In the genomic region with DNA sequence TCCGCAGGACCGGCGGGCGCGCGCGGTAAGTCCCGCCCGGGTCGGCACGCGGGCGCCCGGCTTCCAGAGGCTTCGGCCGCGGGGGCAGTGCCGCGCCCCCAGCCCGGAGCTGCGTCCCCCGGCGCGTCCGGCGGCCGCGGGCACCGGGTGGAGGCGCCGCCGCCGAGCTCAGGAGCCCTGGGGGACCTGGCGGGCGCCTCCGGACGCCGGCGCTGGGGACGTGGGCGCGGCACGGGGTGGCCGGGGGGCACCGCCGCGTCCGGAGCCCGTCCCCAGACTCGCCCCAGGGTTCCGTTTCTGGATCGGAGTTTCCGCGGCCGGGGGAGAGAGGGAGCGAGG, we compare ENCODE assay signal across 2 cellular contexts.
TF ChIP-seq lines count a peak whose summit lies in the region.

No MANE protein-coding gene starts in this region.

TF ChIP-seq in SK-N-SH, 30 proteins besides CTCF, POLR2A, EP300 and RAD21 (continued from another document):
- TF ChIP-seq, protein P1, sequence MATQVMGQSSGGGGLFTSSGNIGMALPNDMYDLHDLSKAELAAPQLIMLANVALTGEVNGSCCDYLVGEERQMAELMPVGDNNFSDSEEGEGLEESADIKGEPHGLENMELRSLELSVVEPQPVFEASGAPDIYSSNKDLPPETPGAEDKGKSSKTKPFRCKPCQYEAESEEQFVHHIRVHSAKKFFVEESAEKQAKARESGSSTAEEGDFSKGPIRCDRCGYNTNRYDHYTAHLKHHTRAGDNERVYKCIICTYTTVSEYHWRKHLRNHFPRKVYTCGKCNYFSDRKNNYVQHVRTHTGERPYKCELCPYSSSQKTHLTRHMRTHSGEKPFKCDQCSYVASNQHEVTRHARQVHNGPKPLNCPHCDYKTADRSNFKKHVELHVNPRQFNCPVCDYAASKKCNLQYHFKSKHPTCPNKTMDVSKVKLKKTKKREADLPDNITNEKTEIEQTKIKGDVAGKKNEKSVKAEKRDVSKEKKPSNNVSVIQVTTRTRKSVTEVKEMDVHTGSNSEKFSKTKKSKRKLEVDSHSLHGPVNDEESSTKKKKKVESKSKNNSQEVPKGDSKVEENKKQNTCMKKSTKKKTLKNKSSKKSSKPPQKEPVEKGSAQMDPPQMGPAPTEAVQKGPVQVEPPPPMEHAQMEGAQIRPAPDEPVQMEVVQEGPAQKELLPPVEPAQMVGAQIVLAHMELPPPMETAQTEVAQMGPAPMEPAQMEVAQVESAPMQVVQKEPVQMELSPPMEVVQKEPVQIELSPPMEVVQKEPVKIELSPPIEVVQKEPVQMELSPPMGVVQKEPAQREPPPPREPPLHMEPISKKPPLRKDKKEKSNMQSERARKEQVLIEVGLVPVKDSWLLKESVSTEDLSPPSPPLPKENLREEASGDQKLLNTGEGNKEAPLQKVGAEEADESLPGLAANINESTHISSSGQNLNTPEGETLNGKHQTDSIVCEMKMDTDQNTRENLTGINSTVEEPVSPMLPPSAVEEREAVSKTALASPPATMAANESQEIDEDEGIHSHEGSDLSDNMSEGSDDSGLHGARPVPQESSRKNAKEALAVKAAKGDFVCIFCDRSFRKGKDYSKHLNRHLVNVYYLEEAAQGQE (IDR thresholded peaks at IDR 0.05; ENCODE audit: low read depth, low read length) = no peak
- no peak for TF ChIP-seq GATA2 (CRISPR knock-in tag; IDR thresholded peaks at IDR 0.05)
TF ChIP-seq in SK-N-SH: peak in this region for 0.

TF ChIP-seq in SK-N-SH treated with all-trans-retinoic acid at 6 μM for 48 hours, 23 proteins besides CTCF, POLR2A, EP300 and RAD21 (continued from another document):
- TF ChIP-seq, protein P2, sequence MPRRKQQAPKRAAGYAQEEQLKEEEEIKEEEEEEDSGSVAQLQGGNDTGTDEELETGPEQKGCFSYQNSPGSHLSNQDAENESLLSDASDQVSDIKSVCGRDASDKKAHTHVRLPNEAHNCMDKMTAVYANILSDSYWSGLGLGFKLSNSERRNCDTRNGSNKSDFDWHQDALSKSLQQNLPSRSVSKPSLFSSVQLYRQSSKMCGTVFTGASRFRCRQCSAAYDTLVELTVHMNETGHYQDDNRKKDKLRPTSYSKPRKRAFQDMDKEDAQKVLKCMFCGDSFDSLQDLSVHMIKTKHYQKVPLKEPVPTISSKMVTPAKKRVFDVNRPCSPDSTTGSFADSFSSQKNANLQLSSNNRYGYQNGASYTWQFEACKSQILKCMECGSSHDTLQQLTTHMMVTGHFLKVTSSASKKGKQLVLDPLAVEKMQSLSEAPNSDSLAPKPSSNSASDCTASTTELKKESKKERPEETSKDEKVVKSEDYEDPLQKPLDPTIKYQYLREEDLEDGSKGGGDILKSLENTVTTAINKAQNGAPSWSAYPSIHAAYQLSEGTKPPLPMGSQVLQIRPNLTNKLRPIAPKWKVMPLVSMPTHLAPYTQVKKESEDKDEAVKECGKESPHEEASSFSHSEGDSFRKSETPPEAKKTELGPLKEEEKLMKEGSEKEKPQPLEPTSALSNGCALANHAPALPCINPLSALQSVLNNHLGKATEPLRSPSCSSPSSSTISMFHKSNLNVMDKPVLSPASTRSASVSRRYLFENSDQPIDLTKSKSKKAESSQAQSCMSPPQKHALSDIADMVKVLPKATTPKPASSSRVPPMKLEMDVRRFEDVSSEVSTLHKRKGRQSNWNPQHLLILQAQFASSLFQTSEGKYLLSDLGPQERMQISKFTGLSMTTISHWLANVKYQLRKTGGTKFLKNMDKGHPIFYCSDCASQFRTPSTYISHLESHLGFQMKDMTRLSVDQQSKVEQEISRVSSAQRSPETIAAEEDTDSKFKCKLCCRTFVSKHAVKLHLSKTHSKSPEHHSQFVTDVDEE (CRISPR knock-in tag; IDR thresholded peaks at IDR 0.05) = no peak
- TF ChIP-seq ARNTL (CRISPR knock-in tag; IDR thresholded peaks at IDR 0.05; ENCODE audit: borderline replicate concordance, low read depth) (no peak), TCF4 (CRISPR knock-in tag; IDR thresholded peaks at IDR 0.05; ENCODE audit: borderline replicate concordance) (no peak), ISL1 (CRISPR knock-in tag; IDR thresholded peaks at IDR 0.05) (no peak), ZNF70 (CRISPR knock-in tag; IDR thresholded peaks at IDR 0.05) (no peak), TOX (CRISPR knock-in tag; IDR thresholded peaks at IDR 0.05; ENCODE audit: borderline replicate concordance) (no peak)
- TF ChIP-seq, protein P3, sequence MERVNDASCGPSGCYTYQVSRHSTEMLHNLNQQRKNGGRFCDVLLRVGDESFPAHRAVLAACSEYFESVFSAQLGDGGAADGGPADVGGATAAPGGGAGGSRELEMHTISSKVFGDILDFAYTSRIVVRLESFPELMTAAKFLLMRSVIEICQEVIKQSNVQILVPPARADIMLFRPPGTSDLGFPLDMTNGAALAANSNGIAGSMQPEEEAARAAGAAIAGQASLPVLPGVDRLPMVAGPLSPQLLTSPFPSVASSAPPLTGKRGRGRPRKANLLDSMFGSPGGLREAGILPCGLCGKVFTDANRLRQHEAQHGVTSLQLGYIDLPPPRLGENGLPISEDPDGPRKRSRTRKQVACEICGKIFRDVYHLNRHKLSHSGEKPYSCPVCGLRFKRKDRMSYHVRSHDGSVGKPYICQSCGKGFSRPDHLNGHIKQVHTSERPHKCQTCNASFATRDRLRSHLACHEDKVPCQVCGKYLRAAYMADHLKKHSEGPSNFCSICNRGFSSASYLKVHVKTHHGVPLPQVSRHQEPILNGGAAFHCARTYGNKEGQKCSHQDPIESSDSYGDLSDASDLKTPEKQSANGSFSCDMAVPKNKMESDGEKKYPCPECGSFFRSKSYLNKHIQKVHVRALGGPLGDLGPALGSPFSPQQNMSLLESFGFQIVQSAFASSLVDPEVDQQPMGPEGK (CRISPR knock-in tag; IDR thresholded peaks at IDR 0.05; ENCODE audit: borderline replicate concordance) = no peak
